In genomic region chr1:63593887-63594617, GRCh38 we compare ENCODE assay signal across 1 cellular context.
TF ChIP-seq lines count a peak whose summit lies in the region.

No MANE protein-coding gene starts in this region.

TF ChIP-seq in GM12878, 131 proteins besides CTCF, POLR2A, EP300 and RAD21 (continued from another document and continues in another):
- TF ChIP-seq REST (IDR thresholded peaks at IDR 0.05; ENCODE audit: low read depth, low read length) = no peak
- TF ChIP-seq PAX8 (IDR thresholded peaks at IDR 0.05) = no peak
- no peak for TF ChIP-seq ZBTB4 (CRISPR knock-in tag; IDR thresholded peaks at IDR 0.05)
- no peak for TF ChIP-seq ESRRA (IDR thresholded peaks at IDR 0.05; ENCODE audit: low read length)
- no peak for TF ChIP-seq MAX (IDR thresholded peaks at IDR 0.05; ENCODE audit: low read depth, low read length)
- TF ChIP-seq ZBTB11 (CRISPR knock-in tag; IDR thresholded peaks at IDR 0.05) = no peak
- no peak for TF ChIP-seq ETV6 (conservative IDR thresholded peaks at IDR 0.05 in 1 of 2, IDR thresholded peaks at IDR 0.05 in 1 of 2; ENCODE audit: borderline replicate concordance in 1 of 2, low read depth in 1 of 2)
- TF ChIP-seq SUPT20H (IDR thresholded peaks at IDR 0.05; ENCODE audit: borderline replicate concordance, control insufficient read depth, low read depth, low read length) = no peak
- no peak for TF ChIP-seq STAT1 (conservative IDR thresholded peaks at IDR 0.05)
- TF ChIP-seq POU2F2 (IDR thresholded peaks at IDR 0.05; ENCODE audit: borderline replicate concordance, low read depth, low read length) = no peak; the same call in 2 of the 3 replicates
- 0 out of 2 replicates have a peak, but pooled peaks have one; percentile 46 for TF ChIP-seq ZNF687 (IDR thresholded peaks at IDR 0.05)
- no peak for TF ChIP-seq PAX5 (IDR thresholded peaks at IDR 0.05; ENCODE audit: borderline replicate concordance, low read depth, low read length)
- TF ChIP-seq ELK1 (IDR thresholded peaks at IDR 0.05; ENCODE audit: low read depth, low read length) = no peak
- TF ChIP-seq GABPA (IDR thresholded peaks at IDR 0.05; ENCODE audit: low read depth) = no peak
- no peak for TF ChIP-seq MXI1 (IDR thresholded peaks at IDR 0.05; ENCODE audit: low read depth, low read length)
- TF ChIP-seq ZSCAN29 (IDR thresholded peaks at IDR 0.05) = no peak
- TF ChIP-seq TCF7 (IDR thresholded peaks at IDR 0.05; ENCODE audit: borderline replicate concordance) = no peak
- TF ChIP-seq HCFC1 (IDR thresholded peaks at IDR 0.05; ENCODE audit: low read length) = no peak
- no peak for TF ChIP-seq ASH2L (IDR thresholded peaks at IDR 0.05; ENCODE audit: borderline replicate concordance, low read depth)
- peak; percentile 24; the same call in 1 of the 2 replicates for TF ChIP-seq CHD2 (IDR thresholded peaks at IDR 0.05; ENCODE audit: borderline replicate concordance, low read depth, low read length)
- TF ChIP-seq DPF2 (IDR thresholded peaks at IDR 0.05) = no peak; the same call in 1 of the 2 replicates
- TF ChIP-seq MEF2A (IDR thresholded peaks at IDR 0.05; ENCODE audit: insufficient read depth, low read depth, low read length) = no peak
- no peak for TF ChIP-seq USF1 (IDR thresholded peaks at IDR 0.05; ENCODE audit: borderline replicate concordance, extremely low read length, insufficient read depth, low read depth, low read length)
- TF ChIP-seq NFXL1 (IDR thresholded peaks at IDR 0.05; ENCODE audit: borderline replicate concordance) = no peak
- no peak for TF ChIP-seq USF2 (IDR thresholded peaks at IDR 0.05; ENCODE audit: borderline replicate concordance, low read depth, low read length)
- TF ChIP-seq NBN (IDR thresholded peaks at IDR 0.05) = 0 out of 2 replicates have a peak, but pooled peaks have one; percentile 57
- TF ChIP-seq EGR1 (IDR thresholded peaks at IDR 0.05; ENCODE audit: borderline replicate concordance in 1 of 2, low read depth in 2 of 2, low read length in 2 of 2) = peak in 1 of 2 experiments; percentile 64; a peak in 1 of 3 replicates
- no peak for TF ChIP-seq YY1 (IDR thresholded peaks at IDR 0.05; ENCODE audit: low read depth, low read length)
- TF ChIP-seq ZNF622 (IDR thresholded peaks at IDR 0.05) = no peak
- TF ChIP-seq E4F1 (IDR thresholded peaks at IDR 0.05; ENCODE audit: borderline replicate concordance, partially characterized antibody) = no peak
- TF ChIP-seq E2F4 (IDR thresholded peaks at IDR 0.05; ENCODE audit: low read depth, low read length) = no peak
- TF ChIP-seq SMC3 (IDR thresholded peaks at IDR 0.05; ENCODE audit: borderline replicate concordance, low read length) = no peak
